8 cellular contexts compared by ENCODE assay signal in genomic region chr1:48817505-48818114, GRCh38. TPM values are rescaled to one million over a fixed set of nuclear protein-coding genes. Genes with fewer than 3 reads are reported as not detected.
DNase-seq lines count a peak whose midpoint lies in the region; ATAC-seq and TF ChIP-seq lines count a peak whose summit lies in the region.

No MANE protein-coding gene starts in this region.

- ATAC-seq in HG02610 (IDR thresholded peaks at IDR 0.05; ENCODE audit: unreplicated experiment) = peak; percentile 89
- peak; percentile 65 for ATAC-seq in activated naive CD8-positive, alpha-beta T cell treated with anti-CD3 and anti-CD28 coated beads, Interleukin-2, amount 50 U/mL, for 24 hours

- no peaks in the 10 kb centered on the region for H3K4me1 Mint-ChIP-seq in activated naive CD8-positive, alpha-beta T cell treated with anti-CD3 and anti-CD28 coated beads, Interleukin-2, amount 50 U/mL, for 24 hours
- H3K4me1 Mint-ChIP-seq in activated T-helper 2 cell treated with anti-CD3 and anti-CD28 coated beads, Interferon-gamma antibody, Interleukin-2, Interleukin-4, amounts not matched to agents 10 μg/mL and 5 μg/mL and 100 μg/mL, durations not matched to agents 14 hours and 24 hours and 36 hours (ENCODE audit: low read depth) = no peaks in the 10 kb centered on the region

- H3K4me3 Mint-ChIP-seq in activated naive CD8-positive, alpha-beta T cell treated with anti-CD3 and anti-CD28 coated beads, Interleukin-2, amount 50 U/mL, for 24 hours = no peak overlapping the region
- H3K4me3 Mint-ChIP-seq in activated T-helper 2 cell treated with anti-CD3 and anti-CD28 coated beads, Interferon-gamma antibody, Interleukin-2, Interleukin-4, amounts not matched to agents 10 μg/mL and 5 μg/mL and 100 μg/mL, durations not matched to agents 14 hours and 24 hours and 36 hours (ENCODE audit: low read depth) = no peak overlapping the region

- no peak overlapping the region for H3K4me3 ChIP-seq in left ventricle myocardium inferior
- H3K4me3 ChIP-seq in retinal pigment epithelial cell (ENCODE audit: low read length) = no peak overlapping the region

- H3K27ac ChIP-seq in left ventricle myocardium inferior (replicated peaks) = no peak overlapping the region

- TF ChIP-seq CTCF in left ventricle myocardium inferior (IDR thresholded peaks at IDR 0.05; ENCODE audit: borderline replicate concordance) (peak; percentile 75), retinal pigment epithelial cell (conservative IDR thresholded peaks at IDR 0.05; ENCODE audit: low read depth, low read length) (peak; percentile 97)

- DNase-seq in A172 (ENCODE audit: low spot score) = peak; percentile 26
- DNase-seq in GM04503 (ENCODE audit: low read depth) = peak; percentile 3
- peak; percentile 21 for DNase-seq in NCI-H2107 (lab: John Stamatoyannopoulos, UW)
- DNase-seq in activated naive CD8-positive, alpha-beta T cell treated with anti-CD3 and anti-CD28 coated beads, Interleukin-2, amount 50 U/mL, for 24 hours = peak; percentile 54
- DNase-seq in left ventricle myocardium inferior = peak; percentile 37
- DNase-seq in retinal pigment epithelial cell (ENCODE audit: low read depth) = no peak
- DNase-seq in activated T-helper 2 cell treated with anti-CD3 and anti-CD28 coated beads, Interferon-gamma antibody, Interleukin-2, Interleukin-4, amounts not matched to agents 10 μg/mL and 5 μg/mL and 100 μg/mL, durations not matched to agents 14 hours and 24 hours and 36 hours (ENCODE audit: low spot score) = no peak

- H3K9me3 ChIP-seq in left ventricle myocardium inferior (replicated peaks) = no peaks in the 10 kb centered on the region

- intact Hi-C loops in left ventricle myocardium inferior (cut with micrococcal nuclease) = no loop called here
- intact Hi-C loops in activated T-helper 2 cell treated with anti-CD3 and anti-CD28 coated beads, Interferon-gamma antibody, Interleukin-2, Interleukin-4, amounts not matched to agents 10 μg/mL and 5 μg/mL and 100 μg/mL, durations not matched to agents 14 hours and 24 hours and 36 hours (cut with micrococcal nuclease) = loop anchor here (2.0 to 5.0 kb wide), 2 partner anchors 120 to 141 kb away; no protein-coding TSS in a partner anchor

- no peaks in the 10 kb centered on the region for H3K9me3 Mint-ChIP-seq in activated naive CD8-positive, alpha-beta T cell treated with anti-CD3 and anti-CD28 coated beads, Interleukin-2, amount 50 U/mL, for 24 hours
- no peaks in the 10 kb centered on the region for H3K9me3 Mint-ChIP-seq in activated T-helper 2 cell treated with anti-CD3 and anti-CD28 coated beads, Interferon-gamma antibody, Interleukin-2, Interleukin-4, amounts not matched to agents 10 μg/mL and 5 μg/mL and 100 μg/mL, durations not matched to agents 14 hours and 24 hours and 36 hours

- H3K27ac Mint-ChIP-seq in activated naive CD8-positive, alpha-beta T cell treated with anti-CD3 and anti-CD28 coated beads, Interleukin-2, amount 50 U/mL, for 24 hours = no peak overlapping the region
- H3K27ac Mint-ChIP-seq in activated T-helper 2 cell treated with anti-CD3 and anti-CD28 coated beads, Interferon-gamma antibody, Interleukin-2, Interleukin-4, amounts not matched to agents 10 μg/mL and 5 μg/mL and 100 μg/mL, durations not matched to agents 14 hours and 24 hours and 36 hours = no peak overlapping the region

- H3K27me3 ChIP-seq in left ventricle myocardium inferior (ENCODE audit: low read depth) = peaks cover 3% of the 10 kb centered on the region

- H3K4me1 ChIP-seq in left ventricle myocardium inferior = no peaks in the 10 kb centered on the region

- H3K36me3 ChIP-seq in left ventricle myocardium inferior = no peaks in the 10 kb centered on the region

- H3K36me3 Mint-ChIP-seq in activated naive CD8-positive, alpha-beta T cell treated with anti-CD3 and anti-CD28 coated beads, Interleukin-2, amount 50 U/mL, for 24 hours (ENCODE audit: low read depth) = no peaks in the 10 kb centered on the region
- H3K36me3 Mint-ChIP-seq in activated T-helper 2 cell treated with anti-CD3 and anti-CD28 coated beads, Interferon-gamma antibody, Interleukin-2, Interleukin-4, amounts not matched to agents 10 μg/mL and 5 μg/mL and 100 μg/mL, durations not matched to agents 14 hours and 24 hours and 36 hours (ENCODE audit: low read depth) = no peaks in the 10 kb centered on the region

- peaks cover 1% of the 10 kb centered on the region for H3K27me3 Mint-ChIP-seq in activated naive CD8-positive, alpha-beta T cell treated with anti-CD3 and anti-CD28 coated beads, Interleukin-2, amount 50 U/mL, for 24 hours
- peaks cover 8% of the 10 kb centered on the region for H3K27me3 Mint-ChIP-seq in activated T-helper 2 cell treated with anti-CD3 and anti-CD28 coated beads, Interferon-gamma antibody, Interleukin-2, Interleukin-4, amounts not matched to agents 10 μg/mL and 5 μg/mL and 100 μg/mL, durations not matched to agents 14 hours and 24 hours and 36 hours (ENCODE audit: low read depth)

RNA-seq across cellular contexts. Expression of gene BEND5, which starts 40.9 kb away (rescaled TPM):
- not detected in 2 replicates for total RNA-seq in A172 (2014; rRNA removed; shearing (Covaris generic))
- 4.2 TPM for total RNA-seq in left ventricle myocardium inferior
- total RNA-seq in activated T-helper 2 cell treated with anti-CD3 and anti-CD28 coated beads, Interferon-gamma antibody, Interleukin-2, Interleukin-4, amounts not matched to agents 10 μg/mL and 5 μg/mL and 100 μg/mL, durations not matched to agents 14 hours and 24 hours and 36 hours = 10.2 and 13.1 TPM in 2 replicates

Comparison
In these comparisons a context has a peak if more than half of its experiments do, and no peak if none do; other contexts are left out.
1. DNase-seq: peak in A172 (single experiment), GM04503 (single experiment), NCI-H2107 (single experiment), activated naive CD8-positive, alpha-beta T cell treated with anti-CD3 and anti-CD28 coated beads, Interleukin-2, amount 50 U/mL, for 24 hours (single experiment) and left ventricle myocardium inferior (single experiment); none in retinal pigment epithelial cell (single experiment) and activated T-helper 2 cell treated with anti-CD3 and anti-CD28 coated beads, Interferon-gamma antibody, Interleukin-2, Interleukin-4, amounts not matched to agents 10 μg/mL and 5 μg/mL and 100 μg/mL, durations not matched to agents 14 hours and 24 hours and 36 hours (single experiment).